ENCODE assay signal across 24 cellular contexts in genomic region chr16:87812200-87812656, GRCh38. TPM values are rescaled to one million over a fixed set of nuclear protein-coding genes. Genes with fewer than 3 reads are reported as not detected.
A peak's percentile ranks its signal among the peaks of the same experiment; 100 is the strongest.
DNase-seq lines count a peak whose midpoint lies in the region; ATAC-seq, FAIRE-seq and TF ChIP-seq lines count a peak whose summit lies in the region.
"Had no signal": no experiment of that assay in that cellular context is flagged by ENCODE, and none has a peak within 500 bp of the region (broad histone marks: within the 10 kb centered on the region; RNA-seq: fewer than 3 reads in every experiment).

No MANE protein-coding gene starts in this region.

- H3K9ac ChIP-seq in HepG2 (ENCODE audit: insufficient read depth, low read depth, low read length), result peak overlapping the region; percentile 7; the same call in 1 of the 2 replicates

- in situ Hi-C loops in HepG2 (cut with HindIII; ENCODE audit: extremely low pct_ligation_motif_present, low pct_unique_long_range_greater_than_20kb), result no loop called here

- peak overlapping the region; percentile 52 for H3K4me2 ChIP-seq in HepG2 (ENCODE audit: low read depth, low read length)

- FAIRE-seq in HepG2 (lab: Jason Lieb, UNC), result peak; percentile 63

- H3K36me3 ChIP-seq in HepG2 (replicated peaks in 1 of 2; ENCODE audit: control insufficient read depth in 1 of 2, insufficient read depth in 2 of 2, low read length in 2 of 2) (no peaks in the 10 kb centered on the region), WERI-Rb-1 (no peaks in the 10 kb centered on the region)
- H3K36me3 ChIP-seq: neutrophil, SJSA1, thyroid gland had no signal

- TF ChIP-seq EP300 in HepG2 (IDR thresholded peaks at IDR 0.05; ENCODE audit: low read depth in 2 of 2, low read length in 2 of 2), result no peak
- 0 out of 2 replicates have a peak, but pooled peaks have one; percentile 20 for TF ChIP-seq EP300 in HepG2 (CRISPR knock-in tag; IDR thresholded peaks at IDR 0.05; ENCODE audit: borderline replicate concordance)

- TF ChIP-seq RAD21 in HepG2 (CRISPR knock-in tag; IDR thresholded peaks at IDR 0.05), result peak; percentile 73

- CTCF ChIA-PET in HepG2 (lab: Yijun Ruan, JAX; ENCODE audit: low intra/inter-chr PET ratio, low total read pairs), result no interaction called here

- H2AFZ ChIP-seq in HepG2 (ENCODE audit: low read length), result no peak overlapping the region

- H3K27me3 ChIP-seq in HepG2 (ENCODE audit: control insufficient read depth in 1 of 2, insufficient read depth in 2 of 2, low read length in 2 of 2), result no peaks in the 10 kb centered on the region
- H3K27me3 ChIP-seq in WERI-Rb-1 (ENCODE audit: insufficient read depth, low read depth, severe bottlenecking), result no peaks in the 10 kb centered on the region
- H3K27me3 ChIP-seq: neutrophil, SJSA1, thyroid gland had no signal

- DNase-seq in NCI-H1092 treated with DMSO at 0.1 percent for 48 hours (lab: John Stamatoyannopoulos, UW) (peak; percentile 12), NCI-H1092 (lab: John Stamatoyannopoulos, UW) (no peak), DMS153 treated with DMSO at 0.1 percent for 48 hours (lab: John Stamatoyannopoulos, UW; ENCODE audit: unreplicated experiment) (peak; percentile 25), RPMI8226 (peak; percentile 32), HepG2 (ENCODE audit: low spot score) (peak; percentile 68), WERI-Rb-1 (no peak), epidermal melanocyte (ENCODE audit: insufficient read length, low spot score) (no peak)
- DNase-seq: 8988T; activated CD4-positive, alpha-beta T cell treated with anti-CD3 and anti-CD28 coated beads for 1 hour; activated effector memory CD4-positive, alpha-beta T cell treated with Interleukin-2 at 50 U/mL for 16 hours; C1 segment of cervical spinal cord; DMS79; H9; mucosa of descending colon; NCI-H1436; NCI-H524; PC-3; T-helper 9 cell; thyroid gland had no signal

- POLR2A ChIA-PET in HepG2 (lab: Yijun Ruan, JAX), result interaction anchor here (0.6 to 1.9 kb wide), 7 partner anchors 16 to 58 kb away, joined by 3 to 9 read pairs (median 4); no protein-coding TSS in a partner anchor

- no peaks in the 10 kb centered on the region for H4K20me1 ChIP-seq in HepG2 (ENCODE audit: insufficient read depth, low read length)

- peak; percentile 68 for TF ChIP-seq CTCF in HepG2 (CRISPR knock-in tag; IDR thresholded peaks at IDR 0.05)
- TF ChIP-seq CTCF in WERI-Rb-1 (IDR thresholded peaks at IDR 0.05; ENCODE audit: low read depth, low read length), result no peak

- no peak overlapping the region for H3K27ac ChIP-seq in HepG2 (ENCODE audit: extremely low read length, insufficient read depth, low read length)
- no peak overlapping the region for H3K27ac ChIP-seq in WERI-Rb-1
- H3K27ac ChIP-seq: neutrophil, SJSA1, thyroid gland had no signal

- H3K4me3 ChIP-seq in HepG2 (replicated peaks in 1 of 3; ENCODE audit: insufficient read depth in 1 of 3, low read depth in 2 of 3, low read length in 3 of 3) (peak overlapping the region in 1 of 3 experiments; percentile 41; a peak in 1 of 6 replicates), WERI-Rb-1 (ENCODE audit: low read depth, low read length) (no peak overlapping the region)
- H3K4me3 ChIP-seq: mucosa of descending colon, SJSA1, thyroid gland had no signal

- peaks cover 2% of the 10 kb centered on the region; the same call in 1 of the 2 replicates for H3K9me3 ChIP-seq in HepG2 (ENCODE audit: low read length)
- H3K9me3 ChIP-seq in WERI-Rb-1 (ENCODE audit: severe bottlenecking), result no peaks in the 10 kb centered on the region
- H3K9me3 ChIP-seq: neutrophil, thyroid gland had no signal

- TF ChIP-seq POLR2A in HepG2 (IDR thresholded peaks at IDR 0.05; ENCODE audit: insufficient read depth in 1 of 2, low read depth in 2 of 2, low read length in 2 of 2), result no peak

- peaks cover 72% of the 10 kb centered on the region for H3K4me1 ChIP-seq in HepG2 (ENCODE audit: insufficient read depth, low read length)

- no TSS peak for BruUV-seq in HepG2 (replicated peaks; lab: Mats Ljungman, UMichigan)

- no peaks in the 10 kb centered on the region for H3K79me2 ChIP-seq in HepG2 (ENCODE audit: insufficient read depth, low read length)

- intact Hi-C loops in HepG2 (cut with micrococcal nuclease; ENCODE audit: unreplicated experiment), result loop anchor here (2.0 kb wide), 1 partner anchor 33 kb away; no protein-coding TSS in a partner anchor

- 9% methylated on average over 10 of the region's 10 CpGs for WGBS in HepG2 (ENCODE audit: low lambda C conversion rate)

- ATAC-seq in HepG2, result peak; percentile 70
- ATAC-seq in GM21825 (IDR thresholded peaks at IDR 0.05; ENCODE audit: unreplicated experiment), result no peak
- ATAC-seq: esophagus mucosa, left lobe of liver, mucosa of descending colon, PC-3 had no signal

TF ChIP-seq in HepG2, 621 proteins besides CTCF, POLR2A, EP300 and RAD21 (continues in another document):
- no peak for TF ChIP-seq NFIC (IDR thresholded peaks at IDR 0.05; ENCODE audit: low read length)
- TF ChIP-seq, protein P1, sequence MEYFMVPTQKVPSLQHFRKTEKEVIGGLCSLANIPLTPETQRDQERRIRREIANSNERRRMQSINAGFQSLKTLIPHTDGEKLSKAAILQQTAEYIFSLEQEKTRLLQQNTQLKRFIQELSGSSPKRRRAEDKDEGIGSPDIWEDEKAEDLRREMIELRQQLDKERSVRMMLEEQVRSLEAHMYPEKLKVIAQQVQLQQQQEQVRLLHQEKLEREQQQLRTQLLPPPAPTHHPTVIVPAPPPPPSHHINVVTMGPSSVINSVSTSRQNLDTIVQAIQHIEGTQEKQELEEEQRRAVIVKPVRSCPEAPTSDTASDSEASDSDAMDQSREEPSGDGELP (IDR thresholded peaks at IDR 0.05; ENCODE audit: borderline replicate concordance, low read depth), result peak; percentile 52; the same call in 1 of the 2 replicates
- no peak for TF ChIP-seq ZBTB3 (CRISPR knock-in tag; IDR thresholded peaks at IDR 0.05; ENCODE audit: borderline replicate concordance, low read depth)
- no peak for TF ChIP-seq ARNT2 (CRISPR knock-in tag; IDR thresholded peaks at IDR 0.05; ENCODE audit: low read depth)

RNA-seq across cellular contexts. Expression of gene KLHDC4, which starts 46.4 kb away (rescaled TPM):
- total RNA-seq in HepG2 (2016; rRNA removed; fragmentation: Illumina TruSeq; extraction: Trizol), result 26.7 and 31.8 TPM in 2 replicates
- total RNA-seq in HepG2 (2016; cell fraction: cytosol; rRNA removed; fragmentation: Illumina TruSeq; extraction: Trizol; ENCODE audit: low read depth), result 19.6 and 21.0 TPM in 2 replicates
- 27.2 and 34.0 TPM in 2 replicates for total RNA-seq in HepG2 (2016; cell fraction: insoluble cytoplasmic fraction; rRNA removed; fragmentation: Illumina TruSeq; extraction: Trizol)
- total RNA-seq in HepG2 (2016; cell fraction: membrane; rRNA removed; fragmentation: Illumina TruSeq; extraction: Trizol), result 12.7 and 13.0 TPM in 2 replicates
- total RNA-seq in HepG2 (2016; cell fraction: nucleus; rRNA removed; fragmentation: Illumina TruSeq; extraction: Trizol), result 35.2 and 38.5 TPM in 2 replicates
- polyA plus RNA-seq in HepG2 (2011; rRNA removed), result 18.7 and 22.7 TPM in 2 replicates
- polyA plus RNA-seq in HepG2 (2011; cell fraction: cytosol; rRNA removed), result 8.9 and 14.1 TPM in 2 replicates
- polyA plus RNA-seq in HepG2 (2011; cell fraction: nucleus; rRNA removed), result 122 TPM in 2 replicates
- 24.2 and 33.3 TPM in 2 replicates for polyA plus RNA-seq in HepG2 (2012)
- 3.6 TPM in 2 replicates for polyA plus RNA-seq in HepG2 (2016; cell fraction: cytosol; fragmentation: Illumina TruSeq; extraction: Trizol; ENCODE audit: low read depth)
- polyA plus RNA-seq in HepG2 (2016; cell fraction: insoluble cytoplasmic fraction; fragmentation: Illumina TruSeq; extraction: Trizol; ENCODE audit: low read depth), result 25.4 and 27.5 TPM in 2 replicates
- polyA plus RNA-seq in HepG2 (2016; cell fraction: membrane; fragmentation: Illumina TruSeq; extraction: Trizol; ENCODE audit: low read depth), result 6.5 and 8.9 TPM in 2 replicates
- 82.6 and 96.2 TPM in 2 replicates for polyA plus RNA-seq in HepG2 (2016; cell fraction: nucleus; fragmentation: Illumina TruSeq; extraction: Trizol; ENCODE audit: insufficient read depth, low read depth)
- 24.4 and 42.1 TPM in 2 replicates for polyA minus RNA-seq in HepG2 (2011; rRNA and poly(A)+ RNA removed; ENCODE audit: low replicate concordance)
- 8.9 and 11.7 TPM in 2 replicates for polyA minus RNA-seq in HepG2 (2011; cell fraction: cytosol; rRNA and poly(A)+ RNA removed)
- polyA minus RNA-seq in HepG2 (2011; cell fraction: nucleus; rRNA and poly(A)+ RNA removed), result 42.6 and 46.6 TPM in 2 replicates

RNA-seq across cellular contexts. Expression of gene SLC7A5, which starts 57.1 kb away (rescaled TPM):
- 84.4 and 155 TPM in 2 replicates for total RNA-seq in HepG2 (2016; rRNA removed; fragmentation: Illumina TruSeq; extraction: Trizol)
- total RNA-seq in HepG2 (2016; cell fraction: cytosol; rRNA removed; fragmentation: Illumina TruSeq; extraction: Trizol; ENCODE audit: low read depth), result 20.4 and 21.0 TPM in 2 replicates
- total RNA-seq in HepG2 (2016; cell fraction: insoluble cytoplasmic fraction; rRNA removed; fragmentation: Illumina TruSeq; extraction: Trizol), result 65.4 and 165 TPM in 2 replicates
- total RNA-seq in HepG2 (2016; cell fraction: membrane; rRNA removed; fragmentation: Illumina TruSeq; extraction: Trizol), result 76.8 and 82.0 TPM in 2 replicates
- 144 and 171 TPM in 2 replicates for total RNA-seq in HepG2 (2016; cell fraction: nucleus; rRNA removed; fragmentation: Illumina TruSeq; extraction: Trizol)
- polyA plus RNA-seq in HepG2 (2011; rRNA removed), result 79.6 and 84.0 TPM in 2 replicates
- 58.4 and 80.8 TPM in 2 replicates for polyA plus RNA-seq in HepG2 (2011; cell fraction: cytosol; rRNA removed)
- polyA plus RNA-seq in HepG2 (2011; cell fraction: nucleus; rRNA removed), result 118 and 147 TPM in 2 replicates
- polyA plus RNA-seq in HepG2 (2012), result 135 and 207 TPM in 2 replicates
- polyA plus RNA-seq in HepG2 (2016; cell fraction: cytosol; fragmentation: Illumina TruSeq; extraction: Trizol; ENCODE audit: low read depth), result 17.8 and 19.1 TPM in 2 replicates
- polyA plus RNA-seq in HepG2 (2016; cell fraction: insoluble cytoplasmic fraction; fragmentation: Illumina TruSeq; extraction: Trizol; ENCODE audit: low read depth), result 93.2 and 121 TPM in 2 replicates
- polyA plus RNA-seq in HepG2 (2016; cell fraction: membrane; fragmentation: Illumina TruSeq; extraction: Trizol; ENCODE audit: low read depth), result 56.5 and 59.3 TPM in 2 replicates
- 307 and 313 TPM in 2 replicates for polyA plus RNA-seq in HepG2 (2016; cell fraction: nucleus; fragmentation: Illumina TruSeq; extraction: Trizol; ENCODE audit: insufficient read depth, low read depth)
- polyA minus RNA-seq in HepG2 (2011; rRNA and poly(A)+ RNA removed; ENCODE audit: low replicate concordance), result 157 and 170 TPM in 2 replicates
- polyA minus RNA-seq in HepG2 (2011; cell fraction: cytosol; rRNA and poly(A)+ RNA removed), result 88.7 and 88.8 TPM in 2 replicates
- polyA minus RNA-seq in HepG2 (2011; cell fraction: nucleus; rRNA and poly(A)+ RNA removed), result 35.7 and 42.5 TPM in 2 replicates

Comparison
In these comparisons a context has a peak if more than half of its experiments do, and no peak if none do; other contexts are left out.
1. DNase-seq: peak in NCI-H1092 treated with DMSO at 0.1 percent for 48 hours (single experiment), DMS153 treated with DMSO at 0.1 percent for 48 hours (single experiment), RPMI8226 (single experiment) and HepG2 (single experiment); none in NCI-H1092 (single experiment), WERI-Rb-1 (single experiment) and epidermal melanocyte (single experiment).